ENCODE assay signal across 19 cellular contexts in genomic region chr12:29543036-29543435, GRCh38. TPM values are rescaled to one million over a fixed set of nuclear protein-coding genes. Genes with fewer than 3 reads are reported as not detected.
"Had no signal": no experiment of that assay in that cellular context is flagged by ENCODE, and none has a peak within 500 bp of the region (broad histone marks: within the 10 kb centered on the region; RNA-seq: fewer than 3 reads in every experiment).

No MANE protein-coding gene starts in this region.

- H3K36me3 ChIP-seq: cardiac muscle cell, upper lobe of right lung had no signal

- ATAC-seq: activated T-cell treated with anti-CD3 and anti-CD28 coated beads, Interleukin-2, amount 50 U/mL, for 72 hours; left lobe of liver; stimulated activated memory B cell treated with anti-CD40 and anti-IgM and Interleukin-4, amounts not matched to agents 10 μg/mL and 1 μg/mL and 100 μg/mL, for 72 hours; T-cell; upper lobe of right lung had no signal

- H3K9me3 ChIP-seq: upper lobe of right lung had no signal

- DNase-seq: activated CD4-positive, alpha-beta memory T cell treated with anti-CD3 and anti-CD28 coated beads for 36 hours; activated gamma-delta T cell treated with Interleukin-2 at 50 U/mL for 16 hours; activated naive CD8-positive, alpha-beta T cell treated with anti-CD3 and anti-CD28 coated beads for 36 hours; activated T-cell treated with anti-CD3 and anti-CD28 coated beads, Interleukin-2, amount 50 U/mL, for 72 hours; head of caudate nucleus; mesendoderm; small intestine; T-cell; T1000; upper lobe of right lung had no signal

- H3K4me3 ChIP-seq: cardiac muscle cell, upper lobe of right lung had no signal

- H3K27me3 ChIP-seq: cardiac muscle cell, upper lobe of right lung had no signal

- H3K4me1 ChIP-seq: upper lobe of right lung had no signal

- FAIRE-seq: astrocyte, colon, islet of Langerhans, small intestine had no signal

- H3K27ac ChIP-seq: cardiac muscle cell, epithelial cell of prostate, upper lobe of right lung, VCaP had no signal

RNA-seq across cellular contexts. Expression of gene OVCH1, which starts 45.5 kb away (rescaled TPM):
- total RNA-seq: activated CD4-positive, alpha-beta memory T cell treated with anti-CD3 and anti-CD28 coated beads for 36 hours; activated naive CD8-positive, alpha-beta T cell treated with anti-CD3 and anti-CD28 coated beads for 36 hours; activated T-cell treated with anti-CD3 and anti-CD28 coated beads, Interleukin-2, amount 50 U/mL, for 72 hours; astrocyte; cardiac muscle cell; left lobe of liver; pulmonary artery endothelial cell; T-cell had no signal
- polyA plus RNA-seq: cardiac muscle cell had no signal
